In genomic region chr15:98853161-98853560, GRCh38 we compare ENCODE assay signal across 8 cellular contexts.
DNase-seq lines count a peak whose midpoint lies in the region; ATAC-seq and TF ChIP-seq lines count a peak whose summit lies in the region.

No MANE protein-coding gene starts in this region.

- H3K27me3 ChIP-seq in CD4-positive, alpha-beta memory T cell (ENCODE audit: insufficient read depth, low read length): no peaks in the 10 kb centered on the region
- H3K27me3 ChIP-seq in ovary: no peaks in the 10 kb centered on the region
- no peaks in the 10 kb centered on the region for H3K27me3 ChIP-seq in transverse colon

- CTCF ChIA-PET in CD4-positive, alpha-beta memory T cell (lab: Charles Lee; ENCODE audit: partially characterized antibody): interaction anchor here (1.4 kb wide), 1 partner anchor 10 kb away, joined by 4 read pairs; no protein-coding TSS in a partner anchor

- H3K27ac ChIP-seq in CD4-positive, alpha-beta memory T cell (ENCODE audit: low read depth, low read length): peak overlapping the region; percentile 53
- H3K27ac ChIP-seq in SK-N-MC (peak overlapping the region; percentile 53), ovary (peak overlapping the region; percentile 76 to 94), transverse colon (peak overlapping the region; percentile 82 to 94 (median 90))

- intact Hi-C loops in CD4-positive, alpha-beta memory T cell (cut with micrococcal nuclease): no loop called here
- intact Hi-C loops in Right ventricle myocardium superior (cut with DNase I) (no loop called here), ovary (cut with DNase I) (no loop called here), transverse colon (cut with DNase I; ENCODE audit: low total_unique reads) (no loop called here)

- peak overlapping the region; percentile 75 to 87 for H3K4me3 ChIP-seq in CD4-positive, alpha-beta memory T cell (ENCODE audit: low read length in 2 of 2)
- H3K4me3 ChIP-seq in SK-N-MC (peak overlapping the region; percentile 78), ovary (peak overlapping the region; percentile 54), transverse colon (peak overlapping the region; percentile 35 to 66 (median 57))

- TF ChIP-seq CTCF in ovary (IDR thresholded peaks at IDR 0.05) (peak in 2 of 3 donors; percentile 22 to 26), transverse colon (IDR thresholded peaks at IDR 0.05) (no peak)

- TF ChIP-seq EP300 in ovary (IDR thresholded peaks at IDR 0.05): no peak
- no peak for TF ChIP-seq EP300 in transverse colon (IDR thresholded peaks at IDR 0.05; ENCODE audit: low read depth)

- peak overlapping the region; percentile 90 to 99 (median 94) for H3K4me3 Mint-ChIP-seq in CD4-positive, alpha-beta memory T cell

- H3K4me1 Mint-ChIP-seq in CD4-positive, alpha-beta memory T cell: peaks cover 20 to 48% (median 34%) of the 10 kb centered on the region in 4 donors

- DNase-seq in CD4-positive, alpha-beta memory T cell: peak; percentile 67 to 84 (median 75)
- DNase-seq in NAMALWA (ENCODE audit: low spot score) (peak; percentile 85), SK-N-MC (ENCODE audit: low read depth, low spot score) (no peak), Right ventricle myocardium superior (peak; percentile 93), ovary (peak; percentile 76 to 92 (median 90)), transverse colon (peak; percentile 95)
- peak; percentile 21 for DNase-seq in activated naive CD8-positive, alpha-beta T cell treated with anti-CD3 and anti-CD28 coated beads, Interleukin-2, amount 50 U/mL, for 16 hours (ENCODE audit: low read depth, low spot score)

- H3K9me3 ChIP-seq in CD4-positive, alpha-beta memory T cell (ENCODE audit: control insufficient read depth in 1 of 2, low read length in 2 of 2): no peaks in the 10 kb centered on the region
- H3K9me3 ChIP-seq in SK-N-MC (ENCODE audit: low read depth, low read length): no peaks in the 10 kb centered on the region
- H3K9me3 ChIP-seq in ovary: no peaks in the 10 kb centered on the region
- H3K9me3 ChIP-seq in transverse colon: no peaks in the 10 kb centered on the region

- H3K9me3 Mint-ChIP-seq in CD4-positive, alpha-beta memory T cell: peaks cover 0 to 1% (median 0%) of the 10 kb centered on the region in 8 donors

- H3K36me3 ChIP-seq in CD4-positive, alpha-beta memory T cell (ENCODE audit: insufficient read depth, low read length): no peaks in the 10 kb centered on the region
- H3K36me3 ChIP-seq in SK-N-MC (ENCODE audit: insufficient read depth, low read length): no peaks in the 10 kb centered on the region
- no peaks in the 10 kb centered on the region for H3K36me3 ChIP-seq in ovary
- H3K36me3 ChIP-seq in transverse colon: no peaks in the 10 kb centered on the region

- TF ChIP-seq POLR2A in ovary (IDR thresholded peaks at IDR 0.05) (peak; percentile 74), transverse colon (IDR thresholded peaks at IDR 0.05) (no peak)

- POLR2A ChIA-PET in CD4-positive, alpha-beta memory T cell (lab: Charles Lee; ENCODE audit: partially characterized antibody): interaction anchor here (0.8 kb wide), 1 partner anchor 10 kb away, joined by 3 read pairs; no protein-coding TSS in a partner anchor

- peaks cover 0 to 7% of the 10 kb centered on the region in 2 donors for H3K36me3 Mint-ChIP-seq in CD4-positive, alpha-beta memory T cell

- ATAC-seq in GM21723 (IDR thresholded peaks at IDR 0.05; ENCODE audit: unreplicated experiment) (peak; percentile 31), Right ventricle myocardium superior (ENCODE audit: poor library complexity) (peak; percentile 92)

- H3K27me3 Mint-ChIP-seq in CD4-positive, alpha-beta memory T cell: no peaks in the 10 kb centered on the region

- in situ Hi-C loops in transverse colon (cut with MboI; ENCODE audit: low pct_ligation_motif_present in 1 of 4, low pct_unique_long_range_greater_than_20kb in 1 of 4, low sequenced_read_pairs in 3 of 4): no loop called here

- 1 to 2% (median 1%) methylated on average over 8 of the region's 8 CpGs for WGBS in ovary, 3 donors
- 2% methylated on average over 8 of the region's 8 CpGs; no CpG with 5 or more reads in 1 of the 2 donors for WGBS in transverse colon (ENCODE audit: low coverage in 1 of 2), 2 donors

- H3K9ac ChIP-seq in SK-N-MC (ENCODE audit: insufficient read length): peak overlapping the region; percentile 54

- peak overlapping the region; percentile 91 to 98 (median 95) for H3K27ac Mint-ChIP-seq in CD4-positive, alpha-beta memory T cell

- peaks cover 30% of the 10 kb centered on the region for H3K4me1 ChIP-seq in CD4-positive, alpha-beta memory T cell (ENCODE audit: insufficient read depth, low read length)
- H3K4me1 ChIP-seq in ovary (ENCODE audit: insufficient read depth): peaks cover 39% of the 10 kb centered on the region
- peaks cover 19 to 52% (median 39%) of the 10 kb centered on the region in 4 donors for H3K4me1 ChIP-seq in transverse colon

Comparison
In these comparisons a context has a peak if more than half of its experiments do, and no peak if none do; other contexts are left out.
1. CTCF ChIP-seq: peak in ovary (2 of 3); none in transverse colon (0 of 5).
2. Peak in every context shown above with its lines, with median percentiles within 50 percentile points of each other: H3K27ac ChIP-seq and H3K4me3 ChIP-seq.